In the genomic region with DNA sequence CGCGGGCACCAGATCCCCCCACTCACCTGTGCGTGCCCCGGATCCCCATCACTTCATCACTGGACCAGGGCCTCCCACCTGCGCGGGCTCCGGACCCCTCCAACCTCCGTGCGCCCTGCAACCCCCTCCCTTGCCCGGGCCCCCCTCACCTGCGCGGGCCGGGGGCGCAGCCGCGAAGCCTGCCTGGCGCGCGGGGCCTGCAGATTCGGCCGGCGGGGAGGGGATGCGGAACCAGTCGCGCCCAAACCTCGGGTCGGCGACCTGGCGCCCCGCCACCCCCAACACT, we compare ENCODE assay signal across 8 cellular contexts. TPM values are rescaled to one million over a fixed set of nuclear protein-coding genes. Genes with fewer than 3 reads are reported as not detected.
A peak's percentile ranks its signal among the peaks of the same experiment; 100 is the strongest.
DNase-seq lines count a peak whose midpoint lies in the region; ATAC-seq and TF ChIP-seq lines count a peak whose summit lies in the region.

No MANE protein-coding gene starts in this region.

- H4K20me1 ChIP-seq in Loucy (ENCODE audit: insufficient read depth, low read length, poor library complexity, severe bottlenecking): peaks cover 16% of the 10 kb centered on the region

- peak overlapping the region in 1 of 7 donors; percentile 80 for H3K27ac Mint-ChIP-seq in CD4-positive, alpha-beta memory T cell
- no peak overlapping the region for H3K27ac Mint-ChIP-seq in neural crest cell (ENCODE audit: unreplicated experiment)

- DNase-seq in CD4-positive, alpha-beta memory T cell: no peak
- DNase-seq in neural crest cell (ENCODE audit: low read depth, low spot score) (no peak), KBM-7 (no peak), NK-92 (lab: John Stamatoyannopoulos, UW; ENCODE audit: unreplicated experiment) (no peak), DMS 273 treated with DMSO at 0.1 percent for 48 hours (lab: John Stamatoyannopoulos, UW) (no peak)

- H3K4me3 Mint-ChIP-seq in CD4-positive, alpha-beta memory T cell: peak overlapping the region; percentile 69 to 85 (median 74)
- peak overlapping the region; percentile 88 for H3K4me3 Mint-ChIP-seq in neural crest cell

- H3K36me3 Mint-ChIP-seq in CD4-positive, alpha-beta memory T cell: peaks cover 0 to 3% of the 10 kb centered on the region in 2 donors
- peaks cover under 1% of the 10 kb centered on the region for H3K36me3 Mint-ChIP-seq in neural crest cell (ENCODE audit: low read depth)

- H3K36me3 ChIP-seq in CD4-positive, alpha-beta memory T cell (ENCODE audit: insufficient read depth, low read length): no peaks in the 10 kb centered on the region
- 0 out of 2 replicates have a peak, but pooled peaks cover 4% of the 10 kb centered on the region for H3K36me3 ChIP-seq in Loucy (ENCODE audit: insufficient read depth, low read length)
- H3K36me3 ChIP-seq in endocrine pancreas (ENCODE audit: control insufficient read depth, insufficient read depth, low read length): no peaks in the 10 kb centered on the region

- H3K27me3 Mint-ChIP-seq in CD4-positive, alpha-beta memory T cell: no peaks in the 10 kb centered on the region
- H3K27me3 Mint-ChIP-seq in neural crest cell (ENCODE audit: low read depth): peaks cover 2% of the 10 kb centered on the region

- POLR2A ChIA-PET in CD4-positive, alpha-beta memory T cell (lab: Charles Lee; ENCODE audit: partially characterized antibody): interaction anchor here (0.8 to 3.0 kb wide), 6 partner anchors 11 to 330 kb away, joined by 3 to 48 read pairs (median 6); a partner anchor contains a TSS

- H3K9me3 Mint-ChIP-seq in CD4-positive, alpha-beta memory T cell: peaks cover 0 to 2% (median 0%) of the 10 kb centered on the region in 8 donors
- no peaks in the 10 kb centered on the region for H3K9me3 Mint-ChIP-seq in neural crest cell

- peak overlapping the region; percentile 54 for H3K27ac ChIP-seq in CD4-positive, alpha-beta memory T cell (ENCODE audit: low read depth, low read length)

- peaks cover 0 to 20% (median 13%) of the 10 kb centered on the region in 4 donors for H3K4me1 Mint-ChIP-seq in CD4-positive, alpha-beta memory T cell
- peaks cover 18% of the 10 kb centered on the region for H3K4me1 Mint-ChIP-seq in neural crest cell

- intact Hi-C loops in CD4-positive, alpha-beta memory T cell (cut with micrococcal nuclease): no loop called here

- H2AFZ ChIP-seq in Loucy (ENCODE audit: low read length): peak overlapping the region; percentile 84

- TF ChIP-seq CTCF in Loucy (conservative IDR thresholded peaks at IDR 0.05; ENCODE audit: low read length) (no peak), neural crest cell (conservative IDR thresholded peaks at IDR 0.05) (no peak)

- H3K9me2 ChIP-seq in Loucy (replicated peaks; ENCODE audit: low read depth, low read length): no peaks in the 10 kb centered on the region

- in situ Hi-C loops in KBM-7 (cut with MboI; ENCODE audit: low pct_unique_long_range_greater_than_20kb, low sequenced_read_pairs): no loop called here

- CTCF ChIA-PET in CD4-positive, alpha-beta memory T cell (lab: Charles Lee; ENCODE audit: partially characterized antibody): interaction anchor here (0.7 kb wide), 1 partner anchor 16 kb away, joined by 6 read pairs; a partner anchor contains a TSS

- peak overlapping the region; percentile 85 for H3K9ac ChIP-seq in Loucy (ENCODE audit: low read depth, low read length, poor library complexity, severe bottlenecking)
- peak overlapping the region; percentile 80 for H3K9ac ChIP-seq in endocrine pancreas (ENCODE audit: control insufficient read depth, insufficient read depth, low read length)

- peaks cover 27% of the 10 kb centered on the region for H3K79me2 ChIP-seq in Loucy (ENCODE audit: insufficient read depth, low read length)

- no peaks in the 10 kb centered on the region for H3K9me3 ChIP-seq in CD4-positive, alpha-beta memory T cell (ENCODE audit: control insufficient read depth in 1 of 2, low read length in 2 of 2)
- H3K9me3 ChIP-seq in Loucy (ENCODE audit: insufficient read depth, low read depth, low read length) (no peaks in the 10 kb centered on the region), endocrine pancreas (ENCODE audit: control insufficient read depth, low read length) (no peaks in the 10 kb centered on the region)

- no peak for ATAC-seq in GM21515 (IDR thresholded peaks at IDR 0.05; ENCODE audit: unreplicated experiment)

- H3K4me3 ChIP-seq in CD4-positive, alpha-beta memory T cell (ENCODE audit: low read length in 2 of 2): peak overlapping the region in 1 of 2 donors; percentile 50
- H3K4me3 ChIP-seq in Loucy (ENCODE audit: low read length, poor library complexity, severe bottlenecking): peak overlapping the region; percentile 95
- no peak overlapping the region for H3K4me3 ChIP-seq in endocrine pancreas (ENCODE audit: control insufficient read depth, insufficient read depth, low read length)

- peak overlapping the region; percentile 94 for H3K4me2 ChIP-seq in Loucy (ENCODE audit: low read depth, low read length, poor library complexity, severe bottlenecking)

- peaks cover 18% of the 10 kb centered on the region for H3K4me1 ChIP-seq in CD4-positive, alpha-beta memory T cell (ENCODE audit: insufficient read depth, low read length)
- H3K4me1 ChIP-seq in Loucy (ENCODE audit: insufficient read depth, low read length, poor library complexity, severe bottlenecking) (peaks cover 17% of the 10 kb centered on the region), endocrine pancreas (ENCODE audit: control insufficient read depth, insufficient read depth, low read length) (no peaks in the 10 kb centered on the region)

- no peaks in the 10 kb centered on the region for H3K27me3 ChIP-seq in CD4-positive, alpha-beta memory T cell (ENCODE audit: insufficient read depth, low read length)
- H3K27me3 ChIP-seq in Loucy (ENCODE audit: insufficient read depth, low read length, poor library complexity, severe bottlenecking) (no peaks in the 10 kb centered on the region), endocrine pancreas (ENCODE audit: control insufficient read depth, insufficient read depth, low read length) (no peaks in the 10 kb centered on the region)

- no peaks in the 10 kb centered on the region for H3F3A ChIP-seq in Loucy (ENCODE audit: low read depth)

RNA-seq across cellular contexts. Expression of a gene that starts 0.2 kb away (rescaled TPM):
- 10 to 100 TPM in 1 of 2 experiments, 1 to 10 TPM in 1; 9.6 to 10.5 TPM for total RNA-seq in CD4-positive, alpha-beta memory T cell
- polyA plus RNA-seq in CD4-positive, alpha-beta memory T cell: 1 to 10 TPM; 1.7 to 3.8 TPM
- 40.7 and 42.5 TPM in 2 replicates for total RNA-seq in neural crest cell

RNA-seq across cellular contexts. Expression of a gene that starts 16.3 kb away (rescaled TPM):
- total RNA-seq in CD4-positive, alpha-beta memory T cell: 100 to 1,000 TPM; 111 to 126 TPM
- 1 to 10 TPM; 2.0 to 5.3 TPM for polyA plus RNA-seq in CD4-positive, alpha-beta memory T cell
- total RNA-seq in neural crest cell: 36.9 and 40.4 TPM in 2 replicates

RNA-seq across cellular contexts. Expression of a gene that starts 16.6 kb away (rescaled TPM):
- 10 to 100 TPM; 40.1 to 45.1 TPM for total RNA-seq in CD4-positive, alpha-beta memory T cell
- 10 to 100 TPM; 64.5 to 78.6 TPM for polyA plus RNA-seq in CD4-positive, alpha-beta memory T cell
- 54.5 and 68.2 TPM in 2 replicates for total RNA-seq in neural crest cell

RNA-seq across cellular contexts. Expression of a gene that starts 56.5 kb away (rescaled TPM):
- 1 to 10 TPM; 1.4 to 2.1 TPM for total RNA-seq in CD4-positive, alpha-beta memory T cell
- under 1 TPM; 0.09 to 0.17 TPM for polyA plus RNA-seq in CD4-positive, alpha-beta memory T cell
- 6.0 and 6.7 TPM in 2 replicates for total RNA-seq in neural crest cell

RNA-seq across cellular contexts. Expression of a gene that starts 57.3 kb away (rescaled TPM):
- total RNA-seq in CD4-positive, alpha-beta memory T cell: not detected
- polyA plus RNA-seq in CD4-positive, alpha-beta memory T cell: not detected
- not detected in 2 replicates for total RNA-seq in neural crest cell
